Comparison of ENCODE assay signal across 13 cellular contexts in genomic region chr16:72009779-72010178, GRCh38. TPM values are rescaled to one million over a fixed set of nuclear protein-coding genes. Genes with fewer than 3 reads are reported as not detected.
DNase-seq lines count a peak whose midpoint lies in the region; ATAC-seq, FAIRE-seq and TF ChIP-seq lines count a peak whose summit lies in the region.
"Had no signal": no experiment of that assay in that cellular context is flagged by ENCODE, and none has a peak within 500 bp of the region (broad histone marks: within the 10 kb centered on the region; RNA-seq: fewer than 3 reads in every experiment).

No MANE protein-coding gene starts in this region.

- H3K9me3 ChIP-seq in BLaER1 (no peaks in the 10 kb centered on the region), DOHH2 (ENCODE audit: control insufficient read depth, insufficient read depth, low read length) (no peaks in the 10 kb centered on the region)

- no peak for TF ChIP-seq CTCF in DOHH2 (IDR thresholded peaks at IDR 0.05; ENCODE audit: low read depth, low read length, poor library complexity, severe bottlenecking)
- TF ChIP-seq CTCF in activated B cell treated with CpG ODN at 0.5 μM for 24 hours (IDR thresholded peaks at IDR 0.05) = no peak

- H3K27ac Mint-ChIP-seq in activated B cell treated with CpG ODN at 0.5 μM for 24 hours (peak overlapping the region; percentile 42), memory B cell (peak overlapping the region; percentile 96)

- 0 out of 2 replicates have a peak, but pooled peaks cover 2% of the 10 kb centered on the region for H3F3A ChIP-seq in DOHH2 (ENCODE audit: control insufficient read depth, insufficient read depth)

- POLR2A ChIA-PET in activated B cell treated with CpG ODN at 0.5 μM for 24 hours (lab: Charles Lee) = no interaction called here

- H4K20me1 ChIP-seq in BLaER1 (no peaks in the 10 kb centered on the region; the same call in 1 of the 2 replicates), DOHH2 (ENCODE audit: control insufficient read depth, insufficient read depth, low read depth, low read length) (no peaks in the 10 kb centered on the region)

- DNase-seq in activated B cell treated with CpG ODN at 0.5 μM for 24 hours = no peak
- no peak for DNase-seq in memory B cell (ENCODE audit: low spot score in 2 of 2)
- no peak for DNase-seq in urothelium cell line (ENCODE audit: low spot score)
- no peak for DNase-seq in hippocampal formation (lab: John Stamatoyannopoulos, UW)
- DNase-seq: activated CD4-positive, alpha-beta T cell treated with anti-CD3 and anti-CD28 coated beads, Interleukin-2, amount 50 U/mL, for 1 hour; amniotic stem cell; dermis blood vessel endothelial cell had no signal

- H3K4me2 ChIP-seq in BLaER1 (peak overlapping the region; percentile 97), DOHH2 (ENCODE audit: low read length) (peak overlapping the region; percentile 72)

- peaks cover 18% of the 10 kb centered on the region for H3K4me1 Mint-ChIP-seq in activated B cell treated with CpG ODN at 0.5 μM for 24 hours
- peaks cover 9% of the 10 kb centered on the region for H3K4me1 Mint-ChIP-seq in memory B cell

- H3K79me2 ChIP-seq in DOHH2 (ENCODE audit: control insufficient read depth, low read length) = peaks cover 18% of the 10 kb centered on the region

- H3K9me3 Mint-ChIP-seq in activated B cell treated with CpG ODN at 0.5 μM for 24 hours (no peaks in the 10 kb centered on the region), memory B cell (no peaks in the 10 kb centered on the region)

- intact Hi-C loops in activated B cell treated with CpG ODN at 0.5 μM for 24 hours (cut with micrococcal nuclease) = loop anchor here (2.0 to 10.0 kb wide), 5 partner anchors 115 to 721 kb away; partner anchors contain the start of genes CMTR2, IST1 and ZNF23

- H3K4me1 ChIP-seq in BLaER1 (peaks cover 62% of the 10 kb centered on the region), DOHH2 (ENCODE audit: control insufficient read depth, low read length) (peaks cover 16% of the 10 kb centered on the region)

- peak overlapping the region; percentile 89 for H3K4me3 ChIP-seq in BLaER1
- H3K4me3 ChIP-seq in DOHH2 (ENCODE audit: low read length) = peak overlapping the region; percentile 94

- ATAC-seq in activated B cell treated with CpG ODN at 0.5 μM for 24 hours (ENCODE audit: low read depth) (no peak), memory B cell (ENCODE audit: low read depth) (no peak), HG02852 (IDR thresholded peaks at IDR 0.05; ENCODE audit: unreplicated experiment) (no peak), GM21529 (IDR thresholded peaks at IDR 0.05; ENCODE audit: unreplicated experiment) (no peak)

- no peak overlapping the region; the same call in 1 of the 2 replicates for H3K9ac ChIP-seq in BLaER1

- H3K9me2 ChIP-seq in DOHH2 (replicated peaks; ENCODE audit: control insufficient read depth, low read length) = no peaks in the 10 kb centered on the region

- H3K4me3 Mint-ChIP-seq in activated B cell treated with CpG ODN at 0.5 μM for 24 hours = peak overlapping the region; percentile 61
- H3K4me3 Mint-ChIP-seq in memory B cell = peak overlapping the region; percentile 72

- CTCF ChIA-PET in activated B cell treated with CpG ODN at 0.5 μM for 24 hours (lab: Charles Lee) = no interaction called here

- H3K36me3 ChIP-seq in BLaER1 = 0 out of 2 replicates have a peak, but pooled peaks cover 3% of the 10 kb centered on the region
- H3K36me3 ChIP-seq in DOHH2 (ENCODE audit: control insufficient read depth, low read length) = peaks cover 25% of the 10 kb centered on the region

- no peaks in the 10 kb centered on the region for H3K27me3 ChIP-seq in BLaER1
- H3K27me3 ChIP-seq in DOHH2 (ENCODE audit: control insufficient read depth, low read length) = no peaks in the 10 kb centered on the region

- FAIRE-seq in urothelium cell line (lab: Jason Lieb, UNC) = no peak

- H3K27me3 Mint-ChIP-seq in activated B cell treated with CpG ODN at 0.5 μM for 24 hours (no peaks in the 10 kb centered on the region), memory B cell (no peaks in the 10 kb centered on the region)

- H3K27ac ChIP-seq in BLaER1 = no peak overlapping the region
- H3K27ac ChIP-seq in DOHH2 (ENCODE audit: low read depth, low read length) = no peak overlapping the region

- H3K36me3 Mint-ChIP-seq in activated B cell treated with CpG ODN at 0.5 μM for 24 hours (ENCODE audit: low read depth) (peaks cover 24% of the 10 kb centered on the region), memory B cell (peaks cover 2% of the 10 kb centered on the region)

RNA-seq across cellular contexts. Expression of gene DHODH, which starts 1.2 kb away (rescaled TPM):
- 12.0 and 13.0 TPM in 2 replicates for total RNA-seq in activated B cell treated with CpG ODN at 0.5 μM for 24 hours

RNA-seq across cellular contexts. Expression of gene PKD1L3, which starts 9.6 kb away (rescaled TPM):
- total RNA-seq in activated B cell treated with CpG ODN at 0.5 μM for 24 hours = not detected in 2 replicates

RNA-seq across cellular contexts. Expression of gene HP, which starts 44.5 kb away (rescaled TPM):
- total RNA-seq in activated B cell treated with CpG ODN at 0.5 μM for 24 hours = not detected in 2 replicates
- total RNA-seq: dermis blood vessel endothelial cell had no signal

RNA-seq across cellular contexts. Expression of gene HPR, which starts 53.2 kb away (rescaled TPM):
- total RNA-seq in activated B cell treated with CpG ODN at 0.5 μM for 24 hours = not detected in 2 replicates
- total RNA-seq: dermis blood vessel endothelial cell, renal cortical epithelial cell, subcutaneous adipose tissue had no signal
